In genomic region chr7:100947792-100948191, GRCh38 we compare ENCODE assay signal across 1 cellular context.
TF ChIP-seq lines count a peak whose summit lies in the region.

No MANE protein-coding gene starts in this region.

TF ChIP-seq in K562, 482 proteins besides CTCF, POLR2A, EP300 and RAD21:
- TF ChIP-seq CBX8 (IDR thresholded peaks at IDR 0.05; ENCODE audit: borderline replicate concordance, extremely low read depth, low read depth, low read length, poor library complexity, severe bottlenecking) (no peak), NFIC (IDR thresholded peaks at IDR 0.05) (peak; percentile 79), C11orf30 (IDR thresholded peaks at IDR 0.05; ENCODE audit: low read depth) (peak; percentile 46; the same call in 1 of the 2 replicates), ZBTB7A (IDR thresholded peaks at IDR 0.05; ENCODE audit: borderline replicate concordance, control insufficient read depth, low read depth, low read length) (no peak), NFE2 (IDR thresholded peaks at IDR 0.05; ENCODE audit: low read depth) (0 out of 2 replicates have a peak, but pooled peaks have one; percentile 12), SP2 (IDR thresholded peaks at IDR 0.05; ENCODE audit: extremely low read depth, low read depth, low read length, poor library complexity, severe bottlenecking) (no peak)
